Comparison of ENCODE assay signal across 8 cellular contexts in genomic region chr1:33295450-33296081, GRCh38.
DNase-seq lines count a peak whose midpoint lies in the region; ATAC-seq lines count a peak whose summit lies in the region.

No MANE protein-coding gene starts in this region.

- no peaks in the 10 kb centered on the region for H3K27me3 Mint-ChIP-seq in central memory CD8-positive, alpha-beta T cell

- H3K36me3 Mint-ChIP-seq in central memory CD8-positive, alpha-beta T cell (ENCODE audit: insufficient read depth) = peaks cover 21% of the 10 kb centered on the region

- H3K9me3 Mint-ChIP-seq in central memory CD8-positive, alpha-beta T cell = no peaks in the 10 kb centered on the region

- DNase-seq in GF-D8 (lab: John Stamatoyannopoulos, UW) = peak; percentile 7
- DNase-seq in NCI-H2227 treated with DMSO at 0.1 percent for 48 hours (lab: John Stamatoyannopoulos, UW) = peak; percentile 66
- peak; percentile 80 for DNase-seq in activated CD4-positive, alpha-beta T cell treated with anti-CD3 and anti-CD28 coated beads for 1 hour
- DNase-seq in central memory CD8-positive, alpha-beta T cell (ENCODE audit: low spot score in 2 of 2) = peak; percentile 78 to 89
- peak; percentile 91 for DNase-seq in left kidney (ENCODE audit: low read depth, low spot score)
- peak; percentile 89 for DNase-seq in stimulated activated CD4-positive, alpha-beta T cell treated with anti-CD3 and anti-CD28 coated beads, Interleukin-4, amount 100 ng/mL, for 24 hours

- peaks cover 34% of the 10 kb centered on the region for H3K4me1 Mint-ChIP-seq in central memory CD8-positive, alpha-beta T cell

- no peak overlapping the region for H3K4me3 Mint-ChIP-seq in central memory CD8-positive, alpha-beta T cell

- ATAC-seq in HG02943 (IDR thresholded peaks at IDR 0.05; ENCODE audit: low read depth, unreplicated experiment) (peak; percentile 84), HG02571 (IDR thresholded peaks at IDR 0.05; ENCODE audit: unreplicated experiment) (no peak)
- peak; percentile 93 for ATAC-seq in central memory CD8-positive, alpha-beta T cell (replicated peaks; ENCODE audit: extremely low read depth, poor library complexity, severe bottlenecking)

- no peak overlapping the region for H3K27ac Mint-ChIP-seq in central memory CD8-positive, alpha-beta T cell (ENCODE audit: low read depth)

Comparison
In these comparisons a context has a peak if more than half of its experiments do, and no peak if none do; other contexts are left out.
1. DNase-seq: peak in every context shown above with its lines; median percentile 91 in left kidney; 89 in stimulated activated CD4-positive, alpha-beta T cell treated with anti-CD3 and anti-CD28 coated beads, Interleukin-4, amount 100 ng/mL, for 24 hours; 84 in central memory CD8-positive, alpha-beta T cell; 80 in activated CD4-positive, alpha-beta T cell treated with anti-CD3 and anti-CD28 coated beads for 1 hour; 66 in NCI-H2227 treated with DMSO at 0.1 percent for 48 hours; 7 in GF-D8.